Comparison of ENCODE assay signal across 12 cellular contexts in the genomic region with DNA sequence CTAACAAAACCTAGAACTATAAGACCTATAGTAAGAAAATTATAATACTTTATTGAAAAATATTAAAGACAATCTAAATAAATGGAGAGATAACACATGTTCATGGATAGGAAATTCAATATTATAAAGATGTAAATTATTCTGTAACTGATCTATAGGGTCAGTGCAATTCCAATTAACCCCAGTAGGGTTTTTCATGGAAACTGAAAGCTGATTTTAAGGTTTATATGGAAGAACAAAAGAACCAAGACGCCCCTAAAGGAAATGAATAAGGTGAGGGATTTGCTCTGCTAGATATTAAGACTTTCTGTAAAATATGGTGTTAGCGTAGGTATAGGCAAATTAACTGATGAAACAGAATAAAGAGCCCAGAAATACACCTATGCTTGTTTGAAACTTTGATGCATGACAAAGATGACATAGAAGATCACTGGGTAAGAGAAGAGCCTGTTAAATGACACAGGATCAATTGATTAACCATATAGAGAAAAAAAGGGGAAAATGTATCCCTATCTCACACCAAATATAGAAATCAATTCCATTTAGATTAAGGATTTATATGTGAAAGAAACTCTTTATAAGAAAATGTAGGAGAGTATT. TPM values are rescaled to one million over a fixed set of nuclear protein-coding genes. Genes with fewer than 3 reads are reported as not detected.
A peak's percentile ranks its signal among the peaks of the same experiment; 100 is the strongest.
DNase-seq lines count a peak whose midpoint lies in the region; ATAC-seq and TF ChIP-seq lines count a peak whose summit lies in the region.
"Had no signal": no experiment of that assay in that cellular context is flagged by ENCODE, and none has a peak within 500 bp of the region (broad histone marks: within the 10 kb centered on the region; RNA-seq: fewer than 3 reads in every experiment).

No MANE protein-coding gene starts in this region.

- DNase-seq in activated T-helper 1 cell treated with anti-CD3 and anti-CD28 coated beads, Interleukin-12 subunit alpha, Interleukin-12 subunit beta, Interleukin-2, Interleukin-4 antibody, amounts not matched to agents 30 ng/mL and 10 ng/mL and 1 ng/mL, durations not matched to agents 14 hours and 24 hours and 36 hours (ENCODE audit: low spot score), result no peak
- DNase-seq in naive B cell (no peak), NCI-H446 treated with DMSO at 0.1 percent for 48 hours (lab: John Stamatoyannopoulos, UW) (no peak), NCI-H1694 treated with DMSO at 0.1 percent for 48 hours (lab: John Stamatoyannopoulos, UW) (no peak), NCI-H2081 treated with DMSO at 0.1 percent for 48 hours (lab: John Stamatoyannopoulos, UW) (no peak)
- DNase-seq: NCI-H1092 had no signal

- H3K4me1 Mint-ChIP-seq in activated T-helper 1 cell treated with anti-CD3 and anti-CD28 coated beads, Interleukin-12 subunit alpha, Interleukin-12 subunit beta, Interleukin-2, Interleukin-4 antibody, amounts not matched to agents 30 ng/mL and 10 ng/mL and 1 ng/mL, durations not matched to agents 14 hours and 24 hours and 36 hours (ENCODE audit: low read depth), result peaks cover 84% of the 10 kb centered on the region
- peaks cover 59 to 90% (median 78%) of the 10 kb centered on the region in 3 donors for H3K4me1 Mint-ChIP-seq in naive B cell

- intact Hi-C loops in activated T-helper 1 cell treated with anti-CD3 and anti-CD28 coated beads, Interleukin-12 subunit alpha, Interleukin-12 subunit beta, Interleukin-2, Interleukin-4 antibody, amounts not matched to agents 30 ng/mL and 10 ng/mL and 1 ng/mL, durations not matched to agents 14 hours and 24 hours and 36 hours (cut with micrococcal nuclease), result loop anchor here (2.0 kb wide), 1 partner anchor 49 kb away; no protein-coding TSS in a partner anchor

- peak; percentile 53 for TF ChIP-seq CTCF in C4-2B (conservative IDR thresholded peaks at IDR 0.05)
- peak; percentile 34; the same call in 2 of the 3 replicates for TF ChIP-seq CTCF in GM12872 (IDR thresholded peaks at IDR 0.05; ENCODE audit: insufficient read depth, low read depth, low read length)

- H3K27ac ChIP-seq in C4-2B, result no peak overlapping the region
- H3K27ac ChIP-seq: epithelial cell of prostate, RWPE1 had no signal

- peaks cover 5% of the 10 kb centered on the region for H3K36me3 Mint-ChIP-seq in activated T-helper 1 cell treated with anti-CD3 and anti-CD28 coated beads, Interleukin-12 subunit alpha, Interleukin-12 subunit beta, Interleukin-2, Interleukin-4 antibody, amounts not matched to agents 30 ng/mL and 10 ng/mL and 1 ng/mL, durations not matched to agents 14 hours and 24 hours and 36 hours (ENCODE audit: low read depth)
- peaks cover 0 to 5% of the 10 kb centered on the region in 2 donors for H3K36me3 Mint-ChIP-seq in naive B cell

- peak overlapping the region; percentile 80 for H3K4me3 Mint-ChIP-seq in activated T-helper 1 cell treated with anti-CD3 and anti-CD28 coated beads, Interleukin-12 subunit alpha, Interleukin-12 subunit beta, Interleukin-2, Interleukin-4 antibody, amounts not matched to agents 30 ng/mL and 10 ng/mL and 1 ng/mL, durations not matched to agents 14 hours and 24 hours and 36 hours
- peak overlapping the region; percentile 88 to 100 (median 94) for H3K4me3 Mint-ChIP-seq in naive B cell

- H3K27me3 Mint-ChIP-seq in activated T-helper 1 cell treated with anti-CD3 and anti-CD28 coated beads, Interleukin-12 subunit alpha, Interleukin-12 subunit beta, Interleukin-2, Interleukin-4 antibody, amounts not matched to agents 30 ng/mL and 10 ng/mL and 1 ng/mL, durations not matched to agents 14 hours and 24 hours and 36 hours (ENCODE audit: insufficient read depth), result no peaks in the 10 kb centered on the region
- no peaks in the 10 kb centered on the region for H3K27me3 Mint-ChIP-seq in naive B cell

- ATAC-seq in naive B cell (ENCODE audit: low read depth in 2 of 2) (no peak), HG02870 (IDR thresholded peaks at IDR 0.05; ENCODE audit: unreplicated experiment) (no peak)

- no peaks in the 10 kb centered on the region for H3K9me3 Mint-ChIP-seq in activated T-helper 1 cell treated with anti-CD3 and anti-CD28 coated beads, Interleukin-12 subunit alpha, Interleukin-12 subunit beta, Interleukin-2, Interleukin-4 antibody, amounts not matched to agents 30 ng/mL and 10 ng/mL and 1 ng/mL, durations not matched to agents 14 hours and 24 hours and 36 hours
- peaks cover 0 to 2% (median 0%) of the 10 kb centered on the region in 7 donors for H3K9me3 Mint-ChIP-seq in naive B cell

- peak overlapping the region; percentile 76 for H3K27ac Mint-ChIP-seq in activated T-helper 1 cell treated with anti-CD3 and anti-CD28 coated beads, Interleukin-12 subunit alpha, Interleukin-12 subunit beta, Interleukin-2, Interleukin-4 antibody, amounts not matched to agents 30 ng/mL and 10 ng/mL and 1 ng/mL, durations not matched to agents 14 hours and 24 hours and 36 hours
- peak overlapping the region; percentile 92 to 100 (median 100) for H3K27ac Mint-ChIP-seq in naive B cell

RNA-seq across cellular contexts. Expression of a gene that starts 3.0 kb away (rescaled TPM):
- total RNA-seq in activated T-helper 1 cell treated with anti-CD3 and anti-CD28 coated beads, Interleukin-12 subunit alpha, Interleukin-12 subunit beta, Interleukin-2, Interleukin-4 antibody, amounts not matched to agents 30 ng/mL and 10 ng/mL and 1 ng/mL, durations not matched to agents 14 hours and 24 hours and 36 hours, result 58.3 and 62.1 TPM in 2 replicates
- polyA plus RNA-seq in naive B cell (ENCODE audit: low read depth in 6 of 6), result 100 to 1,000 TPM; 214 to 346 (median 290) TPM

RNA-seq across cellular contexts. Expression of a gene that starts 19.3 kb away (rescaled TPM):
- 0.44 and 0.91 TPM in 2 replicates for total RNA-seq in activated T-helper 1 cell treated with anti-CD3 and anti-CD28 coated beads, Interleukin-12 subunit alpha, Interleukin-12 subunit beta, Interleukin-2, Interleukin-4 antibody, amounts not matched to agents 30 ng/mL and 10 ng/mL and 1 ng/mL, durations not matched to agents 14 hours and 24 hours and 36 hours
- polyA plus RNA-seq in naive B cell (ENCODE audit: low read depth in 6 of 6), result 1 to 10 TPM; 3.5 to 6.8 (median 5.8) TPM

RNA-seq across cellular contexts. Expression of a gene that starts 44.8 kb away (rescaled TPM):
- 0.13 and 0.22 TPM in 2 replicates for total RNA-seq in activated T-helper 1 cell treated with anti-CD3 and anti-CD28 coated beads, Interleukin-12 subunit alpha, Interleukin-12 subunit beta, Interleukin-2, Interleukin-4 antibody, amounts not matched to agents 30 ng/mL and 10 ng/mL and 1 ng/mL, durations not matched to agents 14 hours and 24 hours and 36 hours
- 1 to 10 TPM in 3 of 6 donors, under 1 TPM in 2, not detected in 1; 0.89 to 1.4 (median 1.1) TPM for polyA plus RNA-seq in naive B cell (ENCODE audit: low read depth in 6 of 6)
- total RNA-seq: lung microvascular endothelial cell had no signal
